ENCODE assay signal across 1 cellular context in the genomic region with DNA sequence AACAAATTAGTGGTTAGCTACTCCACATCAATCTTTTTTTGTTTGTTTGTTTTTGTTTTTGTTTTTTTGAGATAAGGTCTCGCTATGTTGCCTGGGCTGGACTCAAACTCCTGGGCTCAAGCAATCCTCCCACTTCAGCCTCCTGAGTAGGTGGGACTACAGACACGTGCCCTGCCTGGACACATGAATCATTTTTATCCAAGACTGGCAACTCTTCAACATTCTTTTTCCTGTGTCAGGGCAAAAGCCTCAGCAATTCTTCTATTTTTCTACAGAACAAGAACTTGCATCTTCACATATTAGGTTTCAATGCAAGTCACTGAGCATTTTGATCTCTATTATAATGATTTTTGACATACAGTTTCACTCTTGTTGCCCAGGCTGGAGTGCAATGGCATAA.
TF ChIP-seq lines count a peak whose summit lies in the region.

No MANE protein-coding gene starts in this region.

TF ChIP-seq in HEK293, 187 proteins besides CTCF, POLR2A, EP300 and RAD21 (continued from another document):
- TF ChIP-seq, protein P1, sequence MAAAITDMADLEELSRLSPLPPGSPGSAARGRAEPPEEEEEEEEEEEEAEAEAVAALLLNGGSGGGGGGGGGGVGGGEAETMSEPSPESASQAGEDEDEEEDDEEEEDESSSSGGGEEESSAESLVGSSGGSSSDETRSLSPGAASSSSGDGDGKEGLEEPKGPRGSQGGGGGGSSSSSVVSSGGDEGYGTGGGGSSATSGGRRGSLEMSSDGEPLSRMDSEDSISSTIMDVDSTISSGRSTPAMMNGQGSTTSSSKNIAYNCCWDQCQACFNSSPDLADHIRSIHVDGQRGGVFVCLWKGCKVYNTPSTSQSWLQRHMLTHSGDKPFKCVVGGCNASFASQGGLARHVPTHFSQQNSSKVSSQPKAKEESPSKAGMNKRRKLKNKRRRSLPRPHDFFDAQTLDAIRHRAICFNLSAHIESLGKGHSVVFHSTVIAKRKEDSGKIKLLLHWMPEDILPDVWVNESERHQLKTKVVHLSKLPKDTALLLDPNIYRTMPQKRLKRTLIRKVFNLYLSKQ (tag by site-specific recombination; IDR thresholded peaks at IDR 0.05; ENCODE audit: borderline replicate concordance) = no peak
- TF ChIP-seq ZNF701 (tag by site-specific recombination; IDR thresholded peaks at IDR 0.05) (no peak), GLIS2 (tag by site-specific recombination; IDR thresholded peaks at IDR 0.05) (no peak), ZNF830 (tag by site-specific recombination; IDR thresholded peaks at IDR 0.05; ENCODE audit: low read depth) (no peak)
- TF ChIP-seq, protein P2, sequence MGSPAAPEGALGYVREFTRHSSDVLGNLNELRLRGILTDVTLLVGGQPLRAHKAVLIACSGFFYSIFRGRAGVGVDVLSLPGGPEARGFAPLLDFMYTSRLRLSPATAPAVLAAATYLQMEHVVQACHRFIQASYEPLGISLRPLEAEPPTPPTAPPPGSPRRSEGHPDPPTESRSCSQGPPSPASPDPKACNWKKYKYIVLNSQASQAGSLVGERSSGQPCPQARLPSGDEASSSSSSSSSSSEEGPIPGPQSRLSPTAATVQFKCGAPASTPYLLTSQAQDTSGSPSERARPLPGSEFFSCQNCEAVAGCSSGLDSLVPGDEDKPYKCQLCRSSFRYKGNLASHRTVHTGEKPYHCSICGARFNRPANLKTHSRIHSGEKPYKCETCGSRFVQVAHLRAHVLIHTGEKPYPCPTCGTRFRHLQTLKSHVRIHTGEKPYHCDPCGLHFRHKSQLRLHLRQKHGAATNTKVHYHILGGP (tag by site-specific recombination; IDR thresholded peaks at IDR 0.05) = no peak
